Comparison of ENCODE assay signal across 17 cellular contexts in the genomic region with DNA sequence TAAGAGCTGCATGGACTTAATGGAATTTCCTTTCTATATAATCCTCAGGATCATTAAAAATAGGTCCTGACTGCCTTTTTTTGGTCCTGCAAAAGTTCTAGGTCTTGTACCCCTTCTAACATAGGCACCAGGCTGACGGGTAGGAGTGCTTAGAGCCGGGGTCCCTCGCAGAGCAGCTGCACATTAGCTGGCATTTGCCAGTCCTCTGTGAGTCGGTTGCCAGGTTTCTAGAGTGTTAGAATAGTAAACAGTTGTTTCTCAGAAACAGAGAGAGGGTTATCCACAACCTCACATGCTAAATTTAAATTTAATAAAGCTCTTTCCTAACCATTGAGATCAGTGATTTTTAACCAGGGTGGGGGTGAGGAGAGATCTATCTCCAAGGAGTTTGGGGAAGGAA. TPM values are rescaled to one million over a fixed set of nuclear protein-coding genes. Genes with fewer than 3 reads are reported as not detected.
"Had no signal": no experiment of that assay in that cellular context is flagged by ENCODE, and none has a peak within 500 bp of the region (broad histone marks: within the 10 kb centered on the region; RNA-seq: fewer than 3 reads in every experiment).

No MANE protein-coding gene starts in this region.

- H3K9me3 Mint-ChIP-seq: activated CD4-positive, alpha-beta memory T cell treated with anti-CD3 and anti-CD28 coated beads for 36 hours; activated naive CD4-positive, alpha-beta T cell treated with anti-CD3 and anti-CD28 coated beads, Interleukin-2, amount 50 U/mL, for 24 hours; activated T-cell treated with anti-CD3 and anti-CD28 coated beads, Interleukin-2, amount 50 U/mL, for 24 hours; endodermal cell; nephron; stimulated activated naive CD8-positive, alpha-beta T cell treated with anti-CD3 and anti-CD28 coated beads, Interleukin-15, Interleukin-2, amounts not matched to agents 100 ng/mL and 50 ng/mL, for 24 hours; type B pancreatic cell had no signal

- H3K4me1 Mint-ChIP-seq: activated CD4-positive, alpha-beta T cell treated with anti-CD3 and anti-CD28 coated beads for 36 hours; activated naive CD4-positive, alpha-beta T cell treated with anti-CD3 and anti-CD28 coated beads, Interleukin-2, amount 50 U/mL, for 24 hours; endodermal cell had no signal

- H3K4me3 Mint-ChIP-seq: activated CD4-positive, alpha-beta memory T cell treated with anti-CD3 and anti-CD28 coated beads for 36 hours; activated CD4-positive, alpha-beta T cell treated with anti-CD3 and anti-CD28 coated beads for 36 hours; activated naive CD4-positive, alpha-beta T cell treated with anti-CD3 and anti-CD28 coated beads, Interleukin-2, amount 50 U/mL, for 24 hours; activated T-cell treated with anti-CD3 and anti-CD28 coated beads, Interleukin-2, amount 50 U/mL, for 24 hours; endodermal cell; stimulated activated naive CD8-positive, alpha-beta T cell treated with anti-CD3 and anti-CD28 coated beads, Interleukin-15, Interleukin-2, amounts not matched to agents 100 ng/mL and 50 ng/mL, for 24 hours; type B pancreatic cell had no signal

- H3K9me3 ChIP-seq: adrenal gland, right lobe of liver, spleen had no signal

- H3K27ac Mint-ChIP-seq: activated CD4-positive, alpha-beta memory T cell treated with anti-CD3 and anti-CD28 coated beads for 36 hours; activated CD4-positive, alpha-beta T cell treated with anti-CD3 and anti-CD28 coated beads for 36 hours; activated naive CD4-positive, alpha-beta T cell treated with anti-CD3 and anti-CD28 coated beads, Interleukin-2, amount 50 U/mL, for 24 hours; activated T-cell treated with anti-CD3 and anti-CD28 coated beads, Interleukin-2, amount 50 U/mL, for 24 hours; endodermal cell; progenitor cell of endocrine pancreas; stimulated activated naive CD8-positive, alpha-beta T cell treated with anti-CD3 and anti-CD28 coated beads, Interleukin-15, Interleukin-2, amounts not matched to agents 100 ng/mL and 50 ng/mL, for 24 hours; type B pancreatic cell had no signal

- H3K27ac ChIP-seq: adrenal gland, cardiac muscle cell, dorsolateral prefrontal cortex, right lobe of liver, spleen had no signal

- H3K36me3 Mint-ChIP-seq: activated CD4-positive, alpha-beta memory T cell treated with anti-CD3 and anti-CD28 coated beads for 36 hours; activated naive CD4-positive, alpha-beta T cell treated with anti-CD3 and anti-CD28 coated beads, Interleukin-2, amount 50 U/mL, for 24 hours; type B pancreatic cell had no signal

- H3K27me3 ChIP-seq: adrenal gland, cardiac muscle cell, dorsolateral prefrontal cortex, right lobe of liver had no signal

- H3K4me3 ChIP-seq: adrenal gland, cardiac muscle cell, dorsolateral prefrontal cortex, right lobe of liver, spleen had no signal

- H3K36me3 ChIP-seq: adrenal gland, cardiac muscle cell, right lobe of liver, spleen had no signal

- DNase-seq: activated CD4-positive, alpha-beta memory T cell treated with anti-CD3 and anti-CD28 coated beads for 36 hours; activated CD4-positive, alpha-beta T cell treated with anti-CD3 and anti-CD28 coated beads for 36 hours; activated T-cell treated with anti-CD3 and anti-CD28 coated beads, Interleukin-2, amount 50 U/mL, for 24 hours; adrenal gland; dorsolateral prefrontal cortex; endodermal cell; mesendoderm; nucleus accumbens; right lobe of liver; spleen had no signal

- ATAC-seq: activated CD4-positive, alpha-beta T cell treated with anti-CD3 and anti-CD28 coated beads for 36 hours; left lobe of liver; right lobe of liver had no signal

- H3K4me1 ChIP-seq: adrenal gland, right lobe of liver, spleen had no signal

RNA-seq across cellular contexts. Expression of gene ACTN2, which starts 46.6 kb away (rescaled TPM):
- total RNA-seq: left lobe of liver had no signal
